8 cellular contexts compared by ENCODE assay signal in genomic region chr2:11746376-11746806, GRCh38. TPM values are rescaled to one million over a fixed set of nuclear protein-coding genes. Genes with fewer than 3 reads are reported as not detected.
DNase-seq lines count a peak whose midpoint lies in the region; ATAC-seq, FAIRE-seq and TF ChIP-seq lines count a peak whose summit lies in the region.

A gene with protein sequence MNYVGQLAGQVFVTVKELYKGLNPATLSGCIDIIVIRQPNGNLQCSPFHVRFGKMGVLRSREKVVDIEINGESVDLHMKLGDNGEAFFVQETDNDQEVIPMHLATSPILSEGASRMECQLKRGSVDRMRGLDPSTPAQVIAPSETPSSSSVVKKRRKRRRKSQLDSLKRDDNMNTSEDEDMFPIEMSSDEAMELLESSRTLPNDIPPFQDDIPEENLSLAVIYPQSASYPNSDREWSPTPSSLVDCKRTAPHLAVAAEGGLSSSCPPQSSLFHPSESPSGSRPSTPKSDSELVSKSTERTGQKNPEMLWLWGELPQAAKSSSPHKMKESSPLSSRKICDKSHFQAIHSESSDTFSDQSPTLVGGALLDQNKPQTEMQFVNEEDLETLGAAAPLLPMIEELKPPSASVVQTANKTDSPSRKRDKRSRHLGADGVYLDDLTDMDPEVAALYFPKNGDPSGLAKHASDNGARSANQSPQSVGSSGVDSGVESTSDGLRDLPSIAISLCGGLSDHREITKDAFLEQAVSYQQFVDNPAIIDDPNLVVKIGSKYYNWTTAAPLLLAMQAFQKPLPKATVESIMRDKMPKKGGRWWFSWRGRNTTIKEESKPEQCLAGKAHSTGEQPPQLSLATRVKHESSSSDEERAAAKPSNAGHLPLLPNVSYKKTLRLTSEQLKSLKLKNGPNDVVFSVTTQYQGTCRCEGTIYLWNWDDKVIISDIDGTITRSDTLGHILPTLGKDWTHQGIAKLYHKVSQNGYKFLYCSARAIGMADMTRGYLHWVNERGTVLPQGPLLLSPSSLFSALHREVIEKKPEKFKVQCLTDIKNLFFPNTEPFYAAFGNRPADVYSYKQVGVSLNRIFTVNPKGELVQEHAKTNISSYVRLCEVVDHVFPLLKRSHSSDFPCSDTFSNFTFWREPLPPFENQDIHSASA (plus strand): TSS chr2:11746632. CDS start chr2:11765542, 18,910 bp downstream.

- H3K9me3 ChIP-seq in WERI-Rb-1 (ENCODE audit: severe bottlenecking) (no peaks in the 10 kb centered on the region), breast epithelium (no peaks in the 10 kb centered on the region), iPS-20b (ENCODE audit: insufficient read depth, low read depth, low read length) (no peaks in the 10 kb centered on the region)

- DNase-seq in 8988T (peak; percentile 90), GM18507 (ENCODE audit: extremely low spot score, insufficient read length, low read depth) (peak; percentile 74), NCI-H2196 (lab: John Stamatoyannopoulos, UW; ENCODE audit: unreplicated experiment) (peak; percentile 84), WERI-Rb-1 (peak; percentile 94), breast epithelium (ENCODE audit: low spot score in 2 of 2) (peak; percentile 88 to 90)

- TF ChIP-seq POLR2A in breast epithelium (IDR thresholded peaks at IDR 0.05), result no peak

- no peaks in the 10 kb centered on the region for H3K27me3 ChIP-seq in WERI-Rb-1 (ENCODE audit: insufficient read depth, low read depth, severe bottlenecking)
- H3K27me3 ChIP-seq in breast epithelium, result no peaks in the 10 kb centered on the region
- peaks cover 46% of the 10 kb centered on the region for H3K27me3 ChIP-seq in iPS-20b (ENCODE audit: insufficient read depth, low read length)

- ATAC-seq in HG02981 (IDR thresholded peaks at IDR 0.05; ENCODE audit: unreplicated experiment), result peak; percentile 47

- peaks cover 7% of the 10 kb centered on the region for H3K36me3 ChIP-seq in WERI-Rb-1
- H3K36me3 ChIP-seq in breast epithelium, result no peaks in the 10 kb centered on the region
- no peaks in the 10 kb centered on the region for H3K36me3 ChIP-seq in iPS-20b (ENCODE audit: insufficient read depth, low read depth, low read length)

- H3K4me1 ChIP-seq in breast epithelium, result peaks cover 3 to 27% of the 10 kb centered on the region in 2 donors
- peaks cover 36% of the 10 kb centered on the region; the same call in 1 of the 2 replicates for H3K4me1 ChIP-seq in iPS-20b (ENCODE audit: insufficient read depth, low read length)

- intact Hi-C loops in breast epithelium (cut with DNase I; ENCODE audit: low total_unique reads), result no loop called here

- H3K27ac ChIP-seq in WERI-Rb-1 (peak within 1 kb of the TSS; percentile 91), breast epithelium (peak within 1 kb of the TSS; percentile 91 to 95), iPS-20b (ENCODE audit: low read length) (no peak within 1 kb of the TSS), skin epidermis (peak within 1 kb of the TSS; percentile 65 to 90 (median 85))

- H3K4me3 ChIP-seq in WERI-Rb-1 (ENCODE audit: low read depth, low read length) (peak within 1 kb of the TSS; percentile 89), breast epithelium (peak within 1 kb of the TSS; percentile 60 to 94 (median 86)), iPS-20b (ENCODE audit: low read length) (peak within 1 kb of the TSS; percentile 71), skin epidermis (peak within 1 kb of the TSS; percentile 56 to 88 (median 72))

- FAIRE-seq in GM18507 (lab: Jason Lieb, UNC), result no peak

- peak within 1 kb of the TSS; percentile 72; the same call in 1 of the 2 replicates for H3K9ac ChIP-seq in iPS-20b (ENCODE audit: low read depth, low read length)

- TF ChIP-seq CTCF in WERI-Rb-1 (IDR thresholded peaks at IDR 0.05; ENCODE audit: low read depth, low read length), result no peak; the same call in 1 of the 2 replicates
- no peak for TF ChIP-seq CTCF in breast epithelium (IDR thresholded peaks at IDR 0.05)

RNA-seq across cellular contexts. Expression of the gene that starts here (rescaled TPM):
- 100 to 1,000 TPM in 1 of 3 donors, 10 to 100 TPM in 2; 78.6 to 106 (median 82.6) TPM for total RNA-seq in breast epithelium
